Comparison of ENCODE assay signal across 25 cellular contexts in genomic region chr7:104790440-104790839, GRCh38.
"Had no signal": no experiment of that assay in that cellular context is flagged by ENCODE, and none has a peak within 500 bp of the region (broad histone marks: within the 10 kb centered on the region; RNA-seq: fewer than 3 reads in every experiment).

No MANE protein-coding gene starts in this region.

- H3K36me3 Mint-ChIP-seq: activated naive CD4-positive, alpha-beta T cell treated with anti-CD3 and anti-CD28 coated beads, Interleukin-2, amount 50 U/mL, for 72 hours; mesothelial cell of epicardium; naive B cell; stimulated activated effector memory CD8-positive, alpha-beta T cell treated with anti-CD3 and anti-CD28 coated beads, Interleukin-12 subunit alpha, Interleukin-12 subunit beta, amount 100 ng/mL, for 72 hours had no signal

- DNase-seq: activated CD4-positive, alpha-beta T cell treated with anti-CD3 and anti-CD28 coated beads for 4 hours; activated CD4-positive, alpha-beta T cell treated with anti-CD3 and anti-CD28 coated beads, Interleukin-2, amount 50 U/mL, for 4 hours; activated naive CD4-positive, alpha-beta T cell; activated T-cell treated with anti-CD3 and anti-CD28 coated beads for 4 hours; activated T-cell treated with anti-CD3 and anti-CD28 coated beads, Interleukin-2, amount 50 U/mL, for 72 hours; gastrocnemius medialis; islet precursor cell; left cardiac atrium; left ventricle myocardium superior; naive B cell; nephron progenitor cell; ovary; stimulated activated CD4-positive, alpha-beta T cell treated with anti-CD3 and anti-CD28 coated beads, Interleukin-4, amount 100 ng/mL, for 24 hours; upper lobe of left lung had no signal

- H3K9me3 Mint-ChIP-seq: activated naive CD4-positive, alpha-beta T cell treated with anti-CD3 and anti-CD28 coated beads, Interleukin-2, amount 50 U/mL, for 72 hours; activated T-cell treated with anti-CD3 and anti-CD28 coated beads, Interleukin-2, amount 50 U/mL, for 72 hours; mesothelial cell of epicardium; naive B cell; nephron progenitor cell; stimulated activated effector memory CD8-positive, alpha-beta T cell treated with anti-CD3 and anti-CD28 coated beads, Interleukin-12 subunit alpha, Interleukin-12 subunit beta, amount 100 ng/mL, for 72 hours; stimulated activated naive CD8-positive, alpha-beta T cell treated with anti-CD3 and anti-CD28 coated beads, Interleukin-15, Interleukin-2, amounts not matched to agents 100 ng/mL and 50 ng/mL, for 24 hours had no signal

- H3K27ac Mint-ChIP-seq: activated naive CD4-positive, alpha-beta T cell treated with anti-CD3 and anti-CD28 coated beads, Interleukin-2, amount 50 U/mL, for 72 hours; activated T-cell treated with anti-CD3 and anti-CD28 coated beads, Interleukin-2, amount 50 U/mL, for 72 hours; mesothelial cell of epicardium; nephron progenitor cell; stimulated activated effector memory CD8-positive, alpha-beta T cell treated with anti-CD3 and anti-CD28 coated beads, Interleukin-12 subunit alpha, Interleukin-12 subunit beta, amount 100 ng/mL, for 72 hours; stimulated activated naive CD8-positive, alpha-beta T cell treated with anti-CD3 and anti-CD28 coated beads, Interleukin-15, Interleukin-2, amounts not matched to agents 100 ng/mL and 50 ng/mL, for 24 hours had no signal

- H3K27ac ChIP-seq: body of pancreas, gastrocnemius medialis, hepatocyte, ovary, prostate gland, skin epidermis, thoracic aorta, upper lobe of left lung, vagina had no signal

- H3K4me3 Mint-ChIP-seq: activated T-cell treated with anti-CD3 and anti-CD28 coated beads, Interleukin-2, amount 50 U/mL, for 72 hours; mesothelial cell of epicardium; naive B cell; nephron progenitor cell; stimulated activated effector memory CD8-positive, alpha-beta T cell treated with anti-CD3 and anti-CD28 coated beads, Interleukin-12 subunit alpha, Interleukin-12 subunit beta, amount 100 ng/mL, for 72 hours; stimulated activated naive CD8-positive, alpha-beta T cell treated with anti-CD3 and anti-CD28 coated beads, Interleukin-15, Interleukin-2, amounts not matched to agents 100 ng/mL and 50 ng/mL, for 24 hours had no signal

- ATAC-seq: activated naive CD4-positive, alpha-beta T cell treated with anti-CD3 and anti-CD28 coated beads, Interleukin-2, amount 50 U/mL, for 72 hours; activated T-cell treated with anti-CD3 and anti-CD28 coated beads, Interleukin-2, amount 50 U/mL, for 72 hours; body of pancreas; gastrocnemius medialis; left cardiac atrium; left ventricle myocardium superior; sciatic nerve; stimulated activated effector memory CD8-positive, alpha-beta T cell treated with anti-CD3 and anti-CD28 coated beads, Interleukin-12 subunit alpha, Interleukin-12 subunit beta, amount 100 ng/mL, for 72 hours had no signal

- H3K4me1 Mint-ChIP-seq: mesothelial cell of epicardium; naive B cell; nephron progenitor cell; stimulated activated effector memory CD8-positive, alpha-beta T cell treated with anti-CD3 and anti-CD28 coated beads, Interleukin-12 subunit alpha, Interleukin-12 subunit beta, amount 100 ng/mL, for 72 hours had no signal
